Comparison of ENCODE assay signal across 7 cellular contexts in the genomic region with DNA sequence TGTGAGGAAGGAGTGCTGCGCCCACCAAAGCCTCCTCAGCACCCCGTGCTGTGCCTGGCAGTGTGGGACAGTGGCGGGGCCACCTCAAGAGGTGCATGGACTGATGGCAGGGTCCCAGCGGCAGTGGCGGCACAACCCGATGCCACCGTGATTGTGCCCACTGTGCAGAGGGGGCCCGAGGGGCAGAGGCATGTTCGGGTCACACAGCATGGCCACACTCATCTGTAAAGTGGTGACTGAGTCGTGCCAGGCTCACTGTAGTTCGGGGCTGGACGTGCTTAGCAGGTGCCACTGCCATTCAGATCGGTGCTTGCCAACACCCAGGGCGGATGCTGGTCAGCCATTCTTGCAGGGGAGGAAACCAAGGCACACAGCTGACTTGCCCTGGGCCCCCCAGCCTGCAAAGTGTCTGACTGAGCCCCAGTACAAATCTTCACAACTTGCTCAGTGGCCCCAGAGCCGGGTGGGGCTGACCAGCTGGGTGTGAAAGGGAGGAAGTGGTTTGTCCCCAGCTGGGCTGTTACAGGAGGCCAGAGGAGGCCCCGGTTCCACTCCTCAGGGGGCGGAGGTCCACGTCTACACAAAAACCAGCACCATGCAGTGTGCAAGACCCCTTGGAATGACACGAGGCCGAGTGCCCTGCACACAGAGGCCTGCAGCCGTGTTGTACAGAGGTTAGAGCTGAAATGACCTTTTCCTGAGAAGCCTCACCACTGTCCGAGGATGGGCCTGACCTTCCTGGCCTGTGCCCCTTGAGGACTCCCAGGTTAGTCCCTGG. TPM values are rescaled to one million over a fixed set of nuclear protein-coding genes. Genes with fewer than 3 reads are reported as not detected.
DNase-seq lines count a peak whose midpoint lies in the region; ATAC-seq and TF ChIP-seq lines count a peak whose summit lies in the region.

No MANE protein-coding gene starts in this region.

- H3K4me1 Mint-ChIP-seq in stimulated activated naive CD8-positive, alpha-beta T cell treated with anti-CD3 and anti-CD28 coated beads, Interleukin-15, amount 100 ng/mL, for 72 hours: peaks cover 71% of the 10 kb centered on the region

- peak overlapping the region; percentile 98 for H3K27ac Mint-ChIP-seq in stimulated activated naive CD8-positive, alpha-beta T cell treated with anti-CD3 and anti-CD28 coated beads, Interleukin-15, amount 100 ng/mL, for 72 hours

- ATAC-seq in GM21381 (IDR thresholded peaks at IDR 0.05; ENCODE audit: unreplicated experiment) (peak; percentile 30), HG03457 (IDR thresholded peaks at IDR 0.05; ENCODE audit: unreplicated experiment) (no peak)
- ATAC-seq in stimulated activated naive CD8-positive, alpha-beta T cell treated with anti-CD3 and anti-CD28 coated beads, Interleukin-15, amount 100 ng/mL, for 72 hours: peak; percentile 0

- H3K27me3 Mint-ChIP-seq in stimulated activated naive CD8-positive, alpha-beta T cell treated with anti-CD3 and anti-CD28 coated beads, Interleukin-15, amount 100 ng/mL, for 72 hours: no peaks in the 10 kb centered on the region

- H3K4me3 Mint-ChIP-seq in stimulated activated naive CD8-positive, alpha-beta T cell treated with anti-CD3 and anti-CD28 coated beads, Interleukin-15, amount 100 ng/mL, for 72 hours: peak overlapping the region; percentile 91 to 96

- intact Hi-C loops in esophagus squamous epithelium (cut with DNase I): no loop called here

- peak overlapping the region; percentile 57 to 85 (median 76) for H3K27ac ChIP-seq in esophagus squamous epithelium

- H3K9me3 ChIP-seq in esophagus squamous epithelium: peaks cover 0 to 14% (median 0%) of the 10 kb centered on the region in 3 donors

- 63% methylated on average over 5 of the region's 22 CpGs; no CpG with 5 or more reads in 1 of the 2 donors for WGBS in esophagus squamous epithelium, 2 donors

- H3K9me3 Mint-ChIP-seq in stimulated activated naive CD8-positive, alpha-beta T cell treated with anti-CD3 and anti-CD28 coated beads, Interleukin-15, amount 100 ng/mL, for 72 hours: peaks cover 5 to 17% of the 10 kb centered on the region in 2 donors

- H3K27me3 ChIP-seq in esophagus squamous epithelium: peaks cover 0 to 5% (median 0%) of the 10 kb centered on the region in 4 donors

- H3K36me3 ChIP-seq in esophagus squamous epithelium: no peaks in the 10 kb centered on the region

- peaks cover 3 to 7% (median 4%) of the 10 kb centered on the region in 3 donors for H3K4me1 ChIP-seq in esophagus squamous epithelium

- peak; percentile 37 for DNase-seq in RPMI8226
- peak; percentile 18 for DNase-seq in esophagus squamous epithelium (lab: John Stamatoyannopoulos, UW)
- DNase-seq in stimulated activated naive CD8-positive, alpha-beta T cell treated with anti-CD3 and anti-CD28 coated beads, Interleukin-15, amount 100 ng/mL, for 72 hours: peak; percentile 26 to 48
- DNase-seq in EL: no peak
- no peak for DNase-seq in medulla oblongata (ENCODE audit: extremely low spot score)

- no peak for TF ChIP-seq CTCF in esophagus squamous epithelium (IDR thresholded peaks at IDR 0.05)

- no peak for TF ChIP-seq POLR2A in esophagus squamous epithelium (IDR thresholded peaks at IDR 0.05)

- H3K4me3 ChIP-seq in esophagus squamous epithelium: peak overlapping the region; percentile 21 to 60 (median 40)

RNA-seq across cellular contexts. Expression of a gene that starts 17.8 kb away (rescaled TPM):
- total RNA-seq in esophagus squamous epithelium: 1 to 10 TPM; 2.4 to 6.5 (median 4.9) TPM

Comparison
In these comparisons a context has a peak if more than half of its experiments do, and no peak if none do; other contexts are left out.
1. DNase-seq: peak in RPMI8226 (single experiment), esophagus squamous epithelium (single experiment) and stimulated activated naive CD8-positive, alpha-beta T cell treated with anti-CD3 and anti-CD28 coated beads, Interleukin-15, amount 100 ng/mL, for 72 hours (2 of 2); none in EL (single experiment) and medulla oblongata (single experiment).